In the genomic region with DNA sequence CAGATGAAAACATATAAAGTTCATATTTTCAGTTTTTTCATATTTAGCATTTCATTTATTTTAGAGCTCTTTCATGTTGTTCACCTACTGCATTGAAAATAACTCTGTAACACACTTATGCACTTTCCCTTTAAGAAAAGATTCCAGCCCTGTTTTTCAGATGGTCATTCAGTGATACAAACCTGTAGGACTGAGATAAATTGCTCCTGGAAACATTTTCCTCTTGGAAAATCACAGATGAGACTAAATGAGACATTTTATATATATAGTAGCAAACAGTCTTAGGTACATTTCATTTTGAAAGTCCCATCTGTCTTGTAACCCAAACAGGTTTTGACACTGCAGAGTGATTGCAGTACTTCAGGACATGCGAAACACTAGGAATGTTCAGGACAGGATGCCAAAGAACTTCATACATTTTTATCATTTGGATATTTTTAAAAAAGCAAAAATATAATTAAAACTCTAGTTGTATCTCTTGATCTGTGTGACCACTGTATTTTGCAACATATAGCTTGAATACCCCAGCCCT, we compare ENCODE assay signal across 23 cellular contexts.
DNase-seq lines count a peak whose midpoint lies in the region; ATAC-seq, FAIRE-seq and TF ChIP-seq lines count a peak whose summit lies in the region.
"Had no signal": no experiment of that assay in that cellular context is flagged by ENCODE, and none has a peak within 500 bp of the region (broad histone marks: within the 10 kb centered on the region; RNA-seq: fewer than 3 reads in every experiment).

No MANE protein-coding gene starts in this region.

- 53 to 67% (median 61%) methylated on average over 1 of the region's 1 CpG for WGBS in adrenal gland, 4 donors
- 63 to 76% methylated on average over 1 of the region's 1 CpG for WGBS in pancreas, 2 donors
- 41 to 45% (median 43%) methylated on average over 1 of the region's 1 CpG for WGBS in ovary, 3 donors

- H3K27ac ChIP-seq in adrenal gland (peak overlapping the region in 3 of 5 donors; percentile 52 to 79 (median 76)), pancreas (no peak overlapping the region), ovary (no peak overlapping the region)
- H3K27ac ChIP-seq: C4-2B, SJSA1 had no signal

- no peak for ATAC-seq in pancreas
- no peak for ATAC-seq in HG03039 (IDR thresholded peaks at IDR 0.05; ENCODE audit: unreplicated experiment)
- ATAC-seq: CD8-positive, alpha-beta T cell; GM12878; HCT116 had no signal

- no peak for TF ChIP-seq POLR2A in adrenal gland (IDR thresholded peaks at IDR 0.05)
- no peak for TF ChIP-seq POLR2A in ovary (IDR thresholded peaks at IDR 0.05)

- no peak for TF ChIP-seq EP300 in ovary (IDR thresholded peaks at IDR 0.05)

- DNase-seq in OCI-M1 (lab: John Stamatoyannopoulos, UW): peak; percentile 19
- DNase-seq in adrenal gland: no peak
- no peak for DNase-seq in pancreas
- no peak for DNase-seq in putamen (ENCODE audit: low spot score)
- no peak for DNase-seq in NCI-H2081 (lab: John Stamatoyannopoulos, UW)
- DNase-seq in ovary: no peak
- DNase-seq: Caco-2; CD8-positive, alpha-beta T cell; GDM1; MV-4-11; NCI-H1105; NCI-H1436 treated with DMSO at 0.1 percent for 48 hours; NCI-H187 treated with DMSO at 0.1 percent for 48 hours; NCI-H2107; NCI-H446 treated with DMSO at 0.1 percent for 48 hours; NCI-H526 treated with DMSO at 0.1 percent for 48 hours; Right ventricle myocardium superior; RPMI8226 had no signal

- intact Hi-C loops in adrenal gland (cut with DNase I): no loop called here
- intact Hi-C loops in pancreas (cut with DNase I): no loop called here
- intact Hi-C loops in ovary (cut with DNase I): no loop called here

- no peak for TF ChIP-seq CTCF in adrenal gland (IDR thresholded peaks at IDR 0.05)
- TF ChIP-seq CTCF in pancreas (IDR thresholded peaks at IDR 0.05): no peak
- no peak for TF ChIP-seq CTCF in ovary (IDR thresholded peaks at IDR 0.05)

- H3K27me3 ChIP-seq in adrenal gland: no peaks in the 10 kb centered on the region
- no peaks in the 10 kb centered on the region for H3K27me3 ChIP-seq in pancreas
- H3K27me3 ChIP-seq in ovary: no peaks in the 10 kb centered on the region

- no peaks in the 10 kb centered on the region for H3K9me3 ChIP-seq in adrenal gland (replicated peaks in 1 of 3)
- H3K9me3 ChIP-seq in pancreas: no peaks in the 10 kb centered on the region
- no peaks in the 10 kb centered on the region for H3K9me3 ChIP-seq in ovary
- H3K9me3 ChIP-seq: Caco-2, SJSA1 had no signal

- peak; percentile 13 for FAIRE-seq in pancreas (lab: Jason Lieb, UNC)
- FAIRE-seq: GM12878 had no signal

- H3K4me3 ChIP-seq in adrenal gland (no peak overlapping the region), pancreas (no peak overlapping the region), ovary (no peak overlapping the region)
- H3K4me3 ChIP-seq: GM12878, SJSA1 had no signal

- H3K36me3 ChIP-seq in adrenal gland (replicated peaks in 1 of 2): no peaks in the 10 kb centered on the region
- H3K36me3 ChIP-seq in pancreas: no peaks in the 10 kb centered on the region
- no peaks in the 10 kb centered on the region for H3K36me3 ChIP-seq in ovary
- H3K36me3 ChIP-seq: SJSA1 had no signal

- H3K4me1 ChIP-seq in adrenal gland (replicated peaks in 1 of 2): peaks cover 14 to 31% of the 10 kb centered on the region in 2 donors
- H3K4me1 ChIP-seq in pancreas: no peaks in the 10 kb centered on the region
- no peaks in the 10 kb centered on the region for H3K4me1 ChIP-seq in ovary (ENCODE audit: insufficient read depth)
- H3K4me1 ChIP-seq: SJSA1 had no signal

Comparison
In these comparisons a context has a peak if more than half of its experiments do, and no peak if none do; other contexts are left out.
1. H3K27ac ChIP-seq: peak in adrenal gland (3 of 5); none in pancreas (0 of 4) and ovary (0 of 2).